10 cellular contexts compared by ENCODE assay signal in genomic region chr3:120092444-120092843, GRCh38. TPM values are rescaled to one million over a fixed set of nuclear protein-coding genes. Genes with fewer than 3 reads are reported as not detected.
DNase-seq lines count a peak whose midpoint lies in the region; ATAC-seq, FAIRE-seq and TF ChIP-seq lines count a peak whose summit lies in the region.
"Had no signal": no experiment of that assay in that cellular context is flagged by ENCODE, and none has a peak within 500 bp of the region (broad histone marks: within the 10 kb centered on the region; RNA-seq: fewer than 3 reads in every experiment).

No MANE protein-coding gene starts in this region.

- no peak for TF ChIP-seq POLR2A in upper lobe of left lung (IDR thresholded peaks at IDR 0.05)

- no peak for ATAC-seq in upper lobe of left lung (ENCODE audit: low FRiP score in 2 of 2)
- no peak for ATAC-seq in effector memory CD8-positive, alpha-beta T cell (replicated peaks)

- H4K20me1 ChIP-seq in astrocyte (ENCODE audit: insufficient read depth, low read length) = peaks cover 58% of the 10 kb centered on the region

- no peak for TF ChIP-seq RAD21 in liver (IDR thresholded peaks at IDR 0.05)

- DNase-seq in NCI-H82 (lab: John Stamatoyannopoulos, UW) (peak; percentile 27), NCI-H82 treated with DMSO at 0.1 percent for 48 hours (lab: John Stamatoyannopoulos, UW; ENCODE audit: unreplicated experiment) (no peak), astrocyte (ENCODE audit: low read depth) (no peak), upper lobe of left lung (no peak), T-helper 1 cell (no peak), Ammon's horn (ENCODE audit: low spot score) (no peak)
- no peak for DNase-seq in effector memory CD8-positive, alpha-beta T cell
- DNase-seq: SHP77 treated with DMSO at 0.1 percent for 48 hours had no signal

- peak overlapping the region; percentile 91 for H3K4me2 ChIP-seq in astrocyte (ENCODE audit: low read length)

- H3K27ac ChIP-seq in astrocyte (ENCODE audit: low read depth, low read length) (no peak overlapping the region), liver (ENCODE audit: low read depth in 1 of 2, low read length in 2 of 2) (no peak overlapping the region), upper lobe of left lung (peak overlapping the region in 2 of 4 donors; percentile 99 to 100)

- no peak overlapping the region for H3K4me3 Mint-ChIP-seq in astrocyte (ENCODE audit: unreplicated experiment)
- H3K4me3 Mint-ChIP-seq in effector memory CD8-positive, alpha-beta T cell = no peak overlapping the region
- H3K4me3 Mint-ChIP-seq: central memory CD8-positive, alpha-beta T cell had no signal

- peaks cover 6% of the 10 kb centered on the region for H3K4me1 Mint-ChIP-seq in astrocyte (ENCODE audit: low read depth, unreplicated experiment)
- peaks cover 24% of the 10 kb centered on the region in 2 donors for H3K4me1 Mint-ChIP-seq in effector memory CD8-positive, alpha-beta T cell (ENCODE audit: low read depth in 2 of 2)

- no peak overlapping the region for H2AFZ ChIP-seq in astrocyte (ENCODE audit: low read depth, low read length)

- H3K4me3 ChIP-seq in astrocyte (ENCODE audit: insufficient read depth, low read depth, low read length) (peak overlapping the region; percentile 92), liver (ENCODE audit: low read depth in 1 of 3, low read length in 3 of 3) (peak overlapping the region; percentile 78 to 99 (median 97)), upper lobe of left lung (peak overlapping the region; percentile 57 to 83 (median 64))

- peaks cover 80% of the 10 kb centered on the region for H3K79me2 ChIP-seq in astrocyte (ENCODE audit: insufficient read depth, low read length)

- H3K27me3 ChIP-seq in astrocyte (ENCODE audit: insufficient read depth, low read length) = no peaks in the 10 kb centered on the region
- H3K27me3 ChIP-seq in liver (ENCODE audit: control insufficient read depth in 4 of 4, insufficient read depth in 4 of 4, low read length in 3 of 4) = no peaks in the 10 kb centered on the region
- H3K27me3 ChIP-seq in upper lobe of left lung = no peaks in the 10 kb centered on the region

- no peaks in the 10 kb centered on the region for H3K9me3 Mint-ChIP-seq in astrocyte (ENCODE audit: unreplicated experiment)
- no peaks in the 10 kb centered on the region for H3K9me3 Mint-ChIP-seq in effector memory CD8-positive, alpha-beta T cell
- H3K9me3 Mint-ChIP-seq: central memory CD8-positive, alpha-beta T cell had no signal

- H3K4me1 ChIP-seq in astrocyte (ENCODE audit: insufficient read depth, low read length) (peaks cover 8% of the 10 kb centered on the region), liver (ENCODE audit: control insufficient read depth in 4 of 4, insufficient read depth in 4 of 4, low read length in 3 of 4) (peaks cover 0 to 49% (median 24%) of the 10 kb centered on the region in 4 donors), upper lobe of left lung (peaks cover 31 to 48% (median 37%) of the 10 kb centered on the region in 4 donors)

- no peaks in the 10 kb centered on the region for H3K27me3 Mint-ChIP-seq in astrocyte (ENCODE audit: low read depth, unreplicated experiment)
- no peaks in the 10 kb centered on the region for H3K27me3 Mint-ChIP-seq in effector memory CD8-positive, alpha-beta T cell
- H3K27me3 Mint-ChIP-seq: central memory CD8-positive, alpha-beta T cell had no signal

- no peak overlapping the region for H3K27ac Mint-ChIP-seq in astrocyte (ENCODE audit: unreplicated experiment)
- H3K27ac Mint-ChIP-seq in effector memory CD8-positive, alpha-beta T cell = no peak overlapping the region

- no peak for TF ChIP-seq EP300 in upper lobe of left lung (IDR thresholded peaks at IDR 0.05)

- H3K9me3 ChIP-seq in astrocyte (ENCODE audit: insufficient read depth, low read depth, low read length) (no peaks in the 10 kb centered on the region), liver (ENCODE audit: control insufficient read depth in 4 of 4, low read length in 3 of 4) (no peaks in the 10 kb centered on the region), upper lobe of left lung (no peaks in the 10 kb centered on the region)

- 1% methylated on average over 2 of the region's 2 CpGs for WGBS in liver
- WGBS in upper lobe of left lung, 2 donors = 5 to 7% methylated on average over 2 of the region's 2 CpGs

- H3K36me3 ChIP-seq in astrocyte (ENCODE audit: insufficient read depth, low read length) = no peaks in the 10 kb centered on the region
- no peaks in the 10 kb centered on the region for H3K36me3 ChIP-seq in liver (ENCODE audit: control insufficient read depth in 4 of 4, insufficient read depth in 3 of 4, low read depth in 1 of 4, low read length in 3 of 4)
- H3K36me3 ChIP-seq in upper lobe of left lung = no peaks in the 10 kb centered on the region

- peak overlapping the region; percentile 99 for H3K9ac ChIP-seq in astrocyte (ENCODE audit: low read length)
- peak overlapping the region; percentile 5 to 84 for H3K9ac ChIP-seq in liver (ENCODE audit: low read depth in 1 of 2, low read length in 2 of 2)

- TF ChIP-seq CTCF in astrocyte (IDR thresholded peaks at IDR 0.05; ENCODE audit: insufficient read depth, low read depth, low read length) (no peak), liver (IDR thresholded peaks at IDR 0.05; ENCODE audit: low read depth, low read length, missing input control) (no peak), upper lobe of left lung (IDR thresholded peaks at IDR 0.05) (no peak)

- FAIRE-seq in astrocyte (lab: Jason Lieb, UNC) = no peak

- H3K36me3 Mint-ChIP-seq in astrocyte (ENCODE audit: low read depth, unreplicated experiment) = no peaks in the 10 kb centered on the region
- H3K36me3 Mint-ChIP-seq in effector memory CD8-positive, alpha-beta T cell (ENCODE audit: insufficient read depth) = no peaks in the 10 kb centered on the region

TF ChIP-seq in liver, 16 proteins besides CTCF, POLR2A, EP300 and RAD21:
- TF ChIP-seq YY1 (IDR thresholded peaks at IDR 0.05) = peak; percentile 49
- TF ChIP-seq GABPA (IDR thresholded peaks at IDR 0.05 in 1 of 2, conservative IDR thresholded peaks at IDR 0.05 in 1 of 2) = no peak

RNA-seq across cellular contexts. Expression of gene GSK3B, which starts 1.8 kb away (rescaled TPM):
- 68.0 and 80.6 TPM in 2 replicates for total RNA-seq in astrocyte
- 10 to 100 TPM; 20.7 to 20.8 TPM for total RNA-seq in liver
- polyA plus RNA-seq in liver = 10 to 100 TPM; 10.5 to 16.3 TPM
- total RNA-seq in upper lobe of left lung = 10 to 100 TPM; 41.4 to 84.9 (median 48.0) TPM
